21 cellular contexts compared by ENCODE assay signal in the genomic region with DNA sequence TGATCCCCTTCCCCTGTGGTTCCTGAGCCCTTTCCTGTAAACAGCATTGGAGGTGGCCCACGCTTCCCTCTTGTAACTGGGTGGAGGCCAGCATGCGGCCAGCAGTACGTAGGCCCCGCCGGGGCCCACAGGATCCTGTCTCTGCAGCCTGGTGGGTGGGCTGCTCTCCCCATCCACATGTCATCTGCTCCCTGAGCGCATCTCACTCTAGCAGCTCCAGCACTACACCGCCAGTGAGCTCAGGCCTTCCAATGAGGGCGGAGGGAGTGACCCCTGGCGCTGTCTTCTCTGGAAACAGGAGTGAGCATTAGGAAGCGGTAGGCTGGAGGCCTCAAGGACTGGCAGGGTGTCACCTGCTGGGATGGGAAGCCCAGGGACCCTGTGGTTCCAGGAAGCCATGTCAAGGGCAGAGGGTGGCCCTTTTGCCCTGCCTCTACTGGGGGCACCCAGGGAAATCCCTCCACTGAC.
DNase-seq lines count a peak whose midpoint lies in the region; ATAC-seq and TF ChIP-seq lines count a peak whose summit lies in the region.
"Had no signal": no experiment of that assay in that cellular context is flagged by ENCODE, and none has a peak within 500 bp of the region (broad histone marks: within the 10 kb centered on the region; RNA-seq: fewer than 3 reads in every experiment).

No MANE protein-coding gene starts in this region.

- peaks cover 6% of the 10 kb centered on the region; the same call in 1 of the 2 replicates for H4K20me1 ChIP-seq in PC-9 (ENCODE audit: insufficient read depth)

- H3K4me1 ChIP-seq in mucosa of descending colon (ENCODE audit: low read depth), result peaks cover 8% of the 10 kb centered on the region
- H3K4me1 ChIP-seq in PC-9 (replicated peaks; ENCODE audit: insufficient read depth), result peaks cover 16% of the 10 kb centered on the region

- H3K27me3 Mint-ChIP-seq in T-helper 17 cell, result no peaks in the 10 kb centered on the region
- H3K27me3 Mint-ChIP-seq: CD4-positive, CD25-positive, alpha-beta regulatory T cell had no signal

- no peaks in the 10 kb centered on the region for H3K36me3 Mint-ChIP-seq in T-helper 17 cell (ENCODE audit: low read depth)

- H3K36me3 ChIP-seq in mucosa of descending colon (ENCODE audit: low read depth), result no peaks in the 10 kb centered on the region
- no peaks in the 10 kb centered on the region for H3K36me3 ChIP-seq in PC-9 (ENCODE audit: low read depth)

- no peaks in the 10 kb centered on the region for H3K27me3 ChIP-seq in PC-9 (ENCODE audit: insufficient read depth, low read depth)

- intact Hi-C loops in mucosa of descending colon (cut with DNase I, micrococcal nuclease), result no loop called here
- intact Hi-C loops in PC-9 (cut with micrococcal nuclease; ENCODE audit: unreplicated experiment), result no loop called here

- H3K4me3 ChIP-seq in mucosa of descending colon (no peak overlapping the region), PC-9 (no peak overlapping the region)
- H3K4me3 ChIP-seq: GM12878 had no signal

- H3K79me2 ChIP-seq in PC-9 (ENCODE audit: low read depth), result no peaks in the 10 kb centered on the region; the same call in 1 of the 2 replicates

- BruUV-seq in PC-9 (replicated peaks; lab: Mats Ljungman, UMichigan), result no TSS peak

- DNase-seq in DMS53 (lab: John Stamatoyannopoulos, UW) (peak; percentile 4), DMS53 treated with DMSO at 0.1 percent for 48 hours (lab: John Stamatoyannopoulos, UW; ENCODE audit: unreplicated experiment) (no peak), CD1c-positive myeloid dendritic cell (ENCODE audit: extremely low spot score) (peak; percentile 2), T-helper 17 cell (no peak), mucosa of descending colon (peak in 2 of 3 donors; percentile 10 to 31), PC-9 (no peak)
- no peak for DNase-seq in stimulated activated CD4-positive, alpha-beta T cell treated with anti-CD3 and anti-CD28 coated beads, Interleukin-4, amount 100 ng/mL, for 24 hours
- DNase-seq: AML-193, COR-L47, EL, H9, MV-4-11, NCI-H1694 treated with DMSO at 0.1 percent for 48 hours, NCI-H510A, SHP77, SK-N-SH had no signal

- H3K4me1 Mint-ChIP-seq in T-helper 17 cell, result peaks cover 17% of the 10 kb centered on the region

- peak overlapping the region; percentile 41 for H3K27ac Mint-ChIP-seq in T-helper 17 cell

- CTCF ChIA-PET in PC-9 (lab: Charles Lee), result no interaction called here

- TF ChIP-seq CTCF in mucosa of descending colon (IDR thresholded peaks at IDR 0.05), result no peak
- no peak for TF ChIP-seq CTCF in PC-9 (conservative IDR thresholded peaks at IDR 0.05)

- POLR2A ChIA-PET in PC-9 (lab: Charles Lee; ENCODE audit: unreplicated experiment), result no interaction called here

- no peak overlapping the region for H3K4me2 ChIP-seq in PC-9
- H3K4me2 ChIP-seq: KMS-11, SK-N-SH had no signal

- H3K9me3 ChIP-seq in T-helper 17 cell (ENCODE audit: control insufficient read depth, low read length, poor library complexity, severe bottlenecking), result no peaks in the 10 kb centered on the region
- H3K9me3 ChIP-seq in mucosa of descending colon, result no peaks in the 10 kb centered on the region
- H3K9me3 ChIP-seq in PC-9 (ENCODE audit: insufficient read depth, low read depth), result no peaks in the 10 kb centered on the region
- H3K9me3 ChIP-seq: SK-N-SH had no signal

- H3K9me2 ChIP-seq in PC-9 (ENCODE audit: insufficient read depth), result no peaks in the 10 kb centered on the region
- H3K9me2 ChIP-seq: SK-N-SH had no signal

- no peak overlapping the region for H2AFZ ChIP-seq in PC-9

- no peak overlapping the region for H3K27ac ChIP-seq in PC-9
- H3K27ac ChIP-seq: 22Rv1, KMS-11 had no signal

- H3F3A ChIP-seq in PC-9 (ENCODE audit: insufficient read depth, low read depth), result peaks cover 14% of the 10 kb centered on the region

- no peak overlapping the region for H3K4me3 Mint-ChIP-seq in T-helper 17 cell
- H3K4me3 Mint-ChIP-seq: CD4-positive, CD25-positive, alpha-beta regulatory T cell; H9 had no signal

- ATAC-seq in T-helper 17 cell, result no peak
- ATAC-seq in mucosa of descending colon, result no peak
- no peak for ATAC-seq in HG03095 (IDR thresholded peaks at IDR 0.05; ENCODE audit: unreplicated experiment)
- ATAC-seq: GM12878 had no signal

Comparison
In these comparisons a context has a peak if more than half of its experiments do, and no peak if none do; other contexts are left out.
1. DNase-seq: peak in DMS53 (single experiment), CD1c-positive myeloid dendritic cell (single experiment) and mucosa of descending colon (2 of 3); none in DMS53 treated with DMSO at 0.1 percent for 48 hours (single experiment), T-helper 17 cell (0 of 3), stimulated activated CD4-positive, alpha-beta T cell treated with anti-CD3 and anti-CD28 coated beads, Interleukin-4, amount 100 ng/mL, for 24 hours (single experiment) and PC-9 (0 of 2).